Comparison of ENCODE assay signal across 8 cellular contexts in genomic region chr1:154747841-154748766, GRCh38.
DNase-seq lines count a peak whose midpoint lies in the region; ATAC-seq, FAIRE-seq and TF ChIP-seq lines count a peak whose summit lies in the region.

No MANE protein-coding gene starts in this region.

- no peak for TF ChIP-seq POLR2A in breast epithelium (IDR thresholded peaks at IDR 0.05)

- H3K4me1 ChIP-seq in kidney (ENCODE audit: control insufficient read depth in 1 of 2, insufficient read depth in 1 of 2, low read depth in 1 of 2, low read length in 2 of 2) (peaks cover 0 to 8% of the 10 kb centered on the region in 2 donors), breast epithelium (no peaks in the 10 kb centered on the region)

- H3K36me3 ChIP-seq in kidney (ENCODE audit: control insufficient read depth in 1 of 2, insufficient read depth in 2 of 2, low read length in 2 of 2) (no peaks in the 10 kb centered on the region), breast epithelium (no peaks in the 10 kb centered on the region)

- TF ChIP-seq CTCF in nephron progenitor cell (IDR thresholded peaks at IDR 0.05), result no peak
- no peak for TF ChIP-seq CTCF in kidney (IDR thresholded peaks at IDR 0.05; ENCODE audit: borderline replicate concordance, extremely low read depth, insufficient read depth)
- TF ChIP-seq CTCF in breast epithelium (IDR thresholded peaks at IDR 0.05), result no peak

- H3K9me3 ChIP-seq in kidney (ENCODE audit: control insufficient read depth in 1 of 2, low read length in 2 of 2) (no peaks in the 10 kb centered on the region), breast epithelium (no peaks in the 10 kb centered on the region)

- H3K4me3 ChIP-seq in kidney (ENCODE audit: low read length in 2 of 2) (no peak overlapping the region), breast epithelium (no peak overlapping the region)

- no peaks in the 10 kb centered on the region for H3K9me3 Mint-ChIP-seq in nephron progenitor cell

- DNase-seq in NCI-H82 treated with DMSO at 0.1 percent for 48 hours (lab: John Stamatoyannopoulos, UW; ENCODE audit: unreplicated experiment), result peak; percentile 86
- peak; percentile 51 for DNase-seq in activated naive CD4-positive, alpha-beta T cell treated with anti-CD3 and anti-CD28 coated beads, Interleukin-2, amount 50 U/mL, for 16 hours
- DNase-seq in nephron progenitor cell, result no peak
- DNase-seq in kidney, result no peak
- no peak for DNase-seq in breast epithelium (ENCODE audit: low spot score in 2 of 2)
- DNase-seq in HuH-7 (ENCODE audit: low spot score), result no peak

- peaks cover 52% of the 10 kb centered on the region for H3K4me1 Mint-ChIP-seq in nephron progenitor cell

- no peak for FAIRE-seq in kidney (lab: Jason Lieb, UNC)

- H3K27ac ChIP-seq in kidney (ENCODE audit: low read depth in 2 of 2, low read length in 2 of 2) (no peak overlapping the region), breast epithelium (peak overlapping the region in 1 of 2 donors; percentile 7)

- H3K9ac ChIP-seq in kidney (ENCODE audit: low read length in 2 of 2), result no peak overlapping the region

- intact Hi-C loops in kidney (cut with DNase I) (no loop called here), breast epithelium (cut with DNase I; ENCODE audit: low total_unique reads) (no loop called here)

- ATAC-seq in GM18502 (IDR thresholded peaks at IDR 0.05; ENCODE audit: poor library complexity, unreplicated experiment) (peak; percentile 83), HG02870 (IDR thresholded peaks at IDR 0.05; ENCODE audit: unreplicated experiment) (peak; percentile 84)

- no peaks in the 10 kb centered on the region for H3K27me3 ChIP-seq in breast epithelium

- peak overlapping the region; percentile 16 for H3K4me3 Mint-ChIP-seq in nephron progenitor cell

- H3K36me3 Mint-ChIP-seq in nephron progenitor cell (ENCODE audit: low read depth), result no peaks in the 10 kb centered on the region

- peaks cover 20% of the 10 kb centered on the region for H3K27me3 Mint-ChIP-seq in nephron progenitor cell (ENCODE audit: low read depth, poor library complexity)

- peak overlapping the region; percentile 31 for H3K27ac Mint-ChIP-seq in nephron progenitor cell

Comparison
In these comparisons a context has a peak if more than half of its experiments do, and no peak if none do; other contexts are left out.
1. DNase-seq: peak in NCI-H82 treated with DMSO at 0.1 percent for 48 hours (single experiment) and activated naive CD4-positive, alpha-beta T cell treated with anti-CD3 and anti-CD28 coated beads, Interleukin-2, amount 50 U/mL, for 16 hours (single experiment); none in nephron progenitor cell (single experiment), kidney (single experiment), breast epithelium (0 of 2) and HuH-7 (single experiment).